Comparison of ENCODE assay signal across 1 cellular context in genomic region chr20:45303586-45304463, GRCh38.
A peak's percentile ranks its signal among the peaks of the same experiment; 100 is the strongest.
TF ChIP-seq lines count a peak whose summit lies in the region.

No MANE protein-coding gene starts in this region.

TF ChIP-seq in HEK293, 187 proteins besides CTCF, POLR2A, EP300 and RAD21:
- TF ChIP-seq PRDM10 (tag by site-specific recombination; IDR thresholded peaks at IDR 0.05) (peak; percentile 90), EGR2 (tag by site-specific recombination; IDR thresholded peaks at IDR 0.05; ENCODE audit: low read depth) (peak; percentile 97), ZFHX2 (tag by site-specific recombination; conservative IDR thresholded peaks at IDR 0.05) (peak; percentile 91), ZNF221 (tag by site-specific recombination; IDR thresholded peaks at IDR 0.05; ENCODE audit: borderline replicate concordance) (no peak)
